In the genomic region with DNA sequence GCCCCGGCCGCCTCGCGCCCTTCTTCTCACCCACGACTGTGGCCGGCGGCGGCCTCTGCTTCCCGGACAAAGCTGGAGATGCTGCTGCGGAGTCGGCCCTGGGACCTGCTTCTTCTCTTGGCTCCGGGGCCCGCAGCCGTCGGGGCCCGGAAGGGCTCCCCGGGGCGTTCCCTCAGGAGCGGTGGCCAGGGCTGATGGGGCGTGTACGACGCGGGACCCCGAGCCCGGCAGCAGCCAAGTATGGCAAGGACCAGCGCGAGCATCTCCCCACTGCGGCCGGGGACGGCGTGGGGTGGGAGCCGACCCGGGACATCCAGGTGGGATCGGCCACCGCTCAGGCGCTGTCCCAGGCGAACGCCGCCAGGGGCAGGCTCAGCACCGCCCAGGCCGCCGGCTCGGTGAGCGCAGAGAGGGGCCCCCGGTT, we compare ENCODE assay signal across 8 cellular contexts. TPM values are rescaled to one million over a fixed set of nuclear protein-coding genes. Genes with fewer than 3 reads are reported as not detected.
DNase-seq lines count a peak whose midpoint lies in the region; ATAC-seq and TF ChIP-seq lines count a peak whose summit lies in the region.

No MANE protein-coding gene starts in this region.

- peak overlapping the region in 9 of 11 experiments; percentile 45 to 77 (median 67); a peak in 14 of 22 replicates for H3K27ac ChIP-seq in BLaER1 treated with 17β-estradiol and CSF1 and Interleukin-3, amounts not matched to agents 10 nM and 100 nM
- H3K27ac ChIP-seq in WERI-Rb-1 = no peak overlapping the region
- H3K27ac ChIP-seq in heart right ventricle = peak overlapping the region in 2 of 10 donors; percentile 21 to 50
- H3K27ac ChIP-seq in parathyroid adenoma = peak overlapping the region; percentile 63

- H3K27ac Mint-ChIP-seq in immature natural killer cell = no peak overlapping the region

- H4K20me1 ChIP-seq in BLaER1 treated with 17β-estradiol and CSF1 and Interleukin-3, amounts not matched to agents 10 nM and 100 nM = peaks cover 0 to 10% (median 0%) of the 10 kb centered on the region in 11 experiments; a peak in 2 of 22 replicates

- TF ChIP-seq CTCF in WERI-Rb-1 (IDR thresholded peaks at IDR 0.05; ENCODE audit: low read depth, low read length) = peak; percentile 19; the same call in 1 of the 2 replicates
- TF ChIP-seq CTCF in heart right ventricle (IDR thresholded peaks at IDR 0.05) = peak in 4 of 9 donors; percentile 9 to 24 (median 18)
- peak; percentile 29 for TF ChIP-seq CTCF in parathyroid adenoma (IDR thresholded peaks at IDR 0.05)

- H3K9me3 Mint-ChIP-seq in immature natural killer cell = no peaks in the 10 kb centered on the region

- peak overlapping the region; percentile 97 for H2AFZ ChIP-seq in parathyroid adenoma

- H3K9ac ChIP-seq in BLaER1 treated with 17β-estradiol and CSF1 and Interleukin-3, amounts not matched to agents 10 nM and 100 nM = peak overlapping the region; percentile 54 to 79 (median 74); a peak in 20 of 22 replicates
- H3K9ac ChIP-seq in parathyroid adenoma = peak overlapping the region; percentile 69

- H3K4me3 Mint-ChIP-seq in immature natural killer cell = peak overlapping the region in 2 of 5 donors; percentile 21 to 59

- peaks cover 8 to 26% (median 18%) of the 10 kb centered on the region in 10 experiments; a peak in 16 of 20 replicates for H3K4me1 ChIP-seq in BLaER1 treated with 17β-estradiol and CSF1 and Interleukin-3, amounts not matched to agents 10 nM and 100 nM
- H3K4me1 ChIP-seq in heart right ventricle (peaks cover 5 to 40% (median 27%) of the 10 kb centered on the region in 9 donors), parathyroid adenoma (peaks cover 6% of the 10 kb centered on the region)

- peaks cover 8 to 32% (median 10%) of the 10 kb centered on the region in 3 donors for H3K27me3 Mint-ChIP-seq in immature natural killer cell (ENCODE audit: low read depth in 3 of 3)

- ATAC-seq in heart right ventricle (peak in 4 of 8 donors; percentile 14 to 27 (median 21)), HG02763 (IDR thresholded peaks at IDR 0.05; ENCODE audit: unreplicated experiment) (no peak)

- H3K4me1 Mint-ChIP-seq in immature natural killer cell = peaks cover 5 to 16% of the 10 kb centered on the region in 2 donors

- peak overlapping the region; percentile 62 to 77 (median 70) for H3K4me3 ChIP-seq in BLaER1 treated with 17β-estradiol and CSF1 and Interleukin-3, amounts not matched to agents 10 nM and 100 nM
- H3K4me3 ChIP-seq in WERI-Rb-1 (ENCODE audit: low read depth, low read length) = peak overlapping the region; percentile 54
- peak overlapping the region; percentile 39 to 65 (median 58) for H3K4me3 ChIP-seq in heart right ventricle
- H3K4me3 ChIP-seq in parathyroid adenoma (ENCODE audit: low read depth, low read length) = peak overlapping the region; percentile 51

- 1 to 3% methylated on average over 39 to 45 of the region's 45 CpGs for WGBS in heart right ventricle, 2 donors

- peak overlapping the region; percentile 71 to 99 (median 96) for H3K4me2 ChIP-seq in BLaER1 treated with 17β-estradiol and CSF1 and Interleukin-3, amounts not matched to agents 10 nM and 100 nM
- peak overlapping the region; percentile 81 for H3K4me2 ChIP-seq in parathyroid adenoma (ENCODE audit: low read length)

- H3K9me3 ChIP-seq in BLaER1 treated with 17β-estradiol and CSF1 and Interleukin-3, amounts not matched to agents 10 nM and 100 nM (replicated peaks in 1 of 11) = peaks cover 0 to 18% (median 0%) of the 10 kb centered on the region in 11 experiments; a peak in 7 of 22 replicates
- H3K9me3 ChIP-seq in WERI-Rb-1 (ENCODE audit: severe bottlenecking) (no peaks in the 10 kb centered on the region), heart right ventricle (no peaks in the 10 kb centered on the region), parathyroid adenoma (ENCODE audit: control insufficient read depth, low read length) (no peaks in the 10 kb centered on the region)

- H3K79me2 ChIP-seq in parathyroid adenoma = no peaks in the 10 kb centered on the region

- H3K27me3 ChIP-seq in BLaER1 treated with 17β-estradiol and CSF1 and Interleukin-3, amounts not matched to agents 10 nM and 100 nM = peaks cover 32 to 53% (median 42%) of the 10 kb centered on the region in 11 experiments
- peaks cover 88% of the 10 kb centered on the region for H3K27me3 ChIP-seq in WERI-Rb-1 (ENCODE audit: insufficient read depth, low read depth, severe bottlenecking)
- peaks cover 7 to 78% (median 65%) of the 10 kb centered on the region in 7 donors for H3K27me3 ChIP-seq in heart right ventricle
- H3K27me3 ChIP-seq in parathyroid adenoma (ENCODE audit: control insufficient read depth, insufficient read depth, low read length) = no peaks in the 10 kb centered on the region

- no peaks in the 10 kb centered on the region for H3K36me3 ChIP-seq in BLaER1 treated with 17β-estradiol and CSF1 and Interleukin-3, amounts not matched to agents 10 nM and 100 nM
- H3K36me3 ChIP-seq in WERI-Rb-1 = no peaks in the 10 kb centered on the region
- no peaks in the 10 kb centered on the region for H3K36me3 ChIP-seq in heart right ventricle
- H3K36me3 ChIP-seq in parathyroid adenoma (ENCODE audit: control insufficient read depth, insufficient read depth, low read length) = no peaks in the 10 kb centered on the region

- DNase-seq in WERI-Rb-1 (no peak), heart right ventricle (no peak), hippocampal formation (lab: John Stamatoyannopoulos, UW) (no peak), immature natural killer cell (no peak), GF-D8 (lab: John Stamatoyannopoulos, UW) (no peak)

- H3K36me3 Mint-ChIP-seq in immature natural killer cell = no peaks in the 10 kb centered on the region

- intact Hi-C loops in heart right ventricle (cut with DNase I) = loop anchor here in 6 of 10 donors (2.0 to 10.0 kb wide), 2 partner anchors 28 to 350 kb away; partner anchors contain the start of gene BMS1 (in 1 of the 6)

RNA-seq across cellular contexts. Expression of gene BMS1, which starts 27.6 kb away (rescaled TPM):
- 10 to 100 TPM; 11.6 to 16.5 (median 14.1) TPM for total RNA-seq in heart right ventricle
- 10 to 100 TPM in 1 of 2 donors, 1 to 10 TPM in 1; 8.0 to 10.1 TPM for polyA plus RNA-seq in heart right ventricle
- polyA plus RNA-seq in immature natural killer cell = 10 to 100 TPM in 1 of 3 donors, 1 to 10 TPM in 2; 4.7 to 11.7 (median 6.3) TPM
